Comparison of ENCODE assay signal across 1 cellular context in genomic region chr4:7296661-7297335, GRCh38.
TF ChIP-seq lines count a peak whose summit lies in the region.

No MANE protein-coding gene starts in this region.

TF ChIP-seq in GM23338, 12 proteins besides CTCF, POLR2A, EP300 and RAD21 (continued from another document):
- TF ChIP-seq STAT1 (IDR thresholded peaks at IDR 0.05; ENCODE audit: unreplicated experiment) (no peak), POLR2AphosphoS5 (IDR thresholded peaks at IDR 0.05; ENCODE audit: low read depth) (no peak), JUNB (IDR thresholded peaks at IDR 0.05; ENCODE audit: unreplicated experiment) (no peak), REST (IDR thresholded peaks at IDR 0.05; ENCODE audit: unreplicated experiment) (no peak), ETS1 (IDR thresholded peaks at IDR 0.05) (no peak), EZH2phosphoT487 (IDR thresholded peaks at IDR 0.05; ENCODE audit: unreplicated experiment) (no peak), CREB1 (CRISPR knock-in tag; IDR thresholded peaks at IDR 0.05; ENCODE audit: low read depth) (no peak)
